ENCODE assay signal across 25 cellular contexts in the genomic region with DNA sequence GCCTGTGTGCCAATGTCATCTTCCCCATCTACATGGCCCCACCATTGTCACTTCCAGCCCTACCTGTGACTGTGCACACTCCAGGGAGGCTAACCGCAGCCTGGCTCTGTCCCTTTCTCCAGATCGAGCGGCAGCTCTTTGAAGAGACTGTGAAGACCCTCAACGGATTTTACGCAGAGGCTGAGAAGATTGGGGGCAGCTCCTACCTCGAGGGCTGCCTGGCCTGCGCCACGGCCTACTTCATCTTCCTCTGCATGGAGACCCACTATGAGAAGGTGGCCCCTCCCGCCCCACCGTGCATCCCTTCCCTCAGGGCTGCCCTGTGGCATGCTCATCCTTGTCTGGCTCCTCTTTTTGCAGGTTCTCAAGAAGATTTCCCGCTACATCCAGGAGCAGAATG. TPM values are rescaled to one million over a fixed set of nuclear protein-coding genes. Genes with fewer than 3 reads are reported as not detected.
"Had no signal": no experiment of that assay in that cellular context is flagged by ENCODE, and none has a peak within 500 bp of the region (broad histone marks: within the 10 kb centered on the region; RNA-seq: fewer than 3 reads in every experiment).

No MANE protein-coding gene starts in this region.

- H3K27me3 Mint-ChIP-seq: effector memory CD8-positive, alpha-beta T cell had no signal

- H3K9me3 ChIP-seq: colonic mucosa, esophagus squamous epithelium, gastrocnemius medialis, heart right ventricle, left lung, lower lobe of right lung, mucosa of descending colon had no signal

- H3K27ac ChIP-seq: colonic mucosa, epithelial cell of prostate, esophagus squamous epithelium, gastrocnemius medialis, heart right ventricle, left lung, lower lobe of right lung had no signal

- H3K4me3 ChIP-seq: colonic mucosa, esophagus squamous epithelium, gastrocnemius medialis, heart right ventricle, left lung, lower lobe of right lung, mucosa of descending colon had no signal

- DNase-seq: colonic mucosa; cortex of kidney; effector CD8-positive, alpha-beta T cell; effector memory CD8-positive, alpha-beta T cell; endodermal cell; erythroblast; esophagus squamous epithelium; foreskin fibroblast; foreskin melanocyte; gastrocnemius medialis; glutamatergic neuron; head of caudate nucleus; heart right ventricle; hippocampal formation; left cardiac atrium; left lung; left ventricle myocardium superior; lower lobe of right lung; mesenchymal stem cell; mucosa of descending colon had no signal

- H3K27me3 ChIP-seq: colonic mucosa, gastrocnemius medialis had no signal

- H3K9me3 Mint-ChIP-seq: dendritic cell treated with granulocyte-macrophage colony-stimulating factor and Interleukin-4, amounts not matched to agents 40 ng/mL and 50 ng/mL, for 4 days; effector memory CD8-positive, alpha-beta T cell; endodermal cell; mesothelial cell of epicardium had no signal

- H3K36me3 ChIP-seq: colonic mucosa, esophagus squamous epithelium, heart right ventricle, left lung, lower lobe of right lung had no signal

- H3K4me3 Mint-ChIP-seq: dendritic cell treated with granulocyte-macrophage colony-stimulating factor and Interleukin-4, amounts not matched to agents 40 ng/mL and 50 ng/mL, for 4 days; effector memory CD8-positive, alpha-beta T cell; endodermal cell; mesothelial cell of epicardium had no signal

- H3K4me1 ChIP-seq: colonic mucosa had no signal

- H3K27ac Mint-ChIP-seq: dendritic cell treated with granulocyte-macrophage colony-stimulating factor and Interleukin-4, amounts not matched to agents 40 ng/mL and 50 ng/mL, for 4 days; endodermal cell; mesothelial cell of epicardium had no signal

- H3K4me1 Mint-ChIP-seq: mesothelial cell of epicardium had no signal

- H3K36me3 Mint-ChIP-seq: mesothelial cell of epicardium had no signal

- ATAC-seq: effector memory CD8-positive, alpha-beta T cell; esophagus mucosa; gastrocnemius medialis; heart right ventricle; left cardiac atrium; left lung; left ventricle myocardium superior; lower lobe of right lung; mucosa of descending colon had no signal

RNA-seq across cellular contexts. Expression of a gene that starts 14.2 kb away (rescaled TPM):
- total RNA-seq: glomerular endothelial cell, left ventricle myocardium superior had no signal
